In the genomic region with DNA sequence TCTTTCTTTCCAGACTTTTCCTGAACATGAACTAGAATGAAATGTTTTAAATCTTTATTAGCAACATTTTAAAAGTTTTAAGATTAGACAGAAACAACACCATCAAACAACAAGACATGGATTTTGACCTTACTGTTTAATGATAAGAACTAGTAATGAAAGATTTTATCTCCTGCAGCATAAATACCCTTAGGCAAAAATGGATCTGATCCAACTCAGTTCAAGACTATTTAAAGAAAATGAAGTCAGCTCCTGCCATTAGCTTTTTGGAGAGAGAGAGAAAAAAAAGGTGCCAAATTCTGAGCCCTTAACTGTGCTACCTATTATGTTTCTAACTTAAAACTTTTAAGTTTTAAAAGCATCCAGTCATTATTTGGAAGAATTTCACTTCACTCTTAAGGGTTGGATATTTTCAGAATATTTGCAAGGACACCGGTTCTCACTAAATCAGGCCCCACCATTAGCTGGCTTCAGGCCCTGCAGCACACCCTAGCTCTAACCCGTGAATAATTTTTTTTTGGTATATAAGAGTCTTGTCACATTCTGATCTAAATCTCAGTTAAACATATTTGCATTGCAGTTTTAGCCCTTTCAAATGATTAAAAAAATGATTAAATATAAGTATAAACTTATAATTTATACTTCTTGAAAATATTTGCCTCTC, we compare ENCODE assay signal across 27 cellular contexts.
DNase-seq lines count a peak whose midpoint lies in the region; ATAC-seq and TF ChIP-seq lines count a peak whose summit lies in the region.
"Had no signal": no experiment of that assay in that cellular context is flagged by ENCODE, and none has a peak within 500 bp of the region (broad histone marks: within the 10 kb centered on the region; RNA-seq: fewer than 3 reads in every experiment).

No MANE protein-coding gene starts in this region.

- H3K79me1 ChIP-seq in IMR-90 (ENCODE audit: low read depth in 1 of 2, low read length in 2 of 2) (peaks cover 2 to 6% of the 10 kb centered on the region in 2 experiments; a peak in 1 of 4 replicates), mesenchymal stem cell (replicated peaks; ENCODE audit: low read length, poor library complexity, severe bottlenecking) (peaks cover 1% of the 10 kb centered on the region)

- H2BK12ac ChIP-seq in mesenchymal stem cell (ENCODE audit: low read length in 2 of 2): no peak overlapping the region

- no peaks in the 10 kb centered on the region for H3K36me3 ChIP-seq in BJ (ENCODE audit: control insufficient read depth, insufficient read depth, low read length)
- peaks cover 2% of the 10 kb centered on the region; the same call in 1 of the 2 replicates for H3K36me3 ChIP-seq in IMR-90 (ENCODE audit: control insufficient read depth, insufficient read depth, low read length)
- H3K36me3 ChIP-seq in mesenchymal stem cell (ENCODE audit: control insufficient read depth in 1 of 2, insufficient read depth in 2 of 2, low read depth in 1 of 2, low read length in 2 of 2): peaks cover 7 to 60% of the 10 kb centered on the region in 2 experiments
- H3K36me3 ChIP-seq: vagina had no signal

- H4K91ac ChIP-seq in IMR-90 (ENCODE audit: insufficient read depth, low read depth, low read length) (no peak overlapping the region), mesenchymal stem cell (ENCODE audit: low read length) (no peak overlapping the region)

- no peaks in the 10 kb centered on the region for H3K9me3 ChIP-seq in IMR-90 (ENCODE audit: control insufficient read depth, insufficient read depth, low read length)
- no peaks in the 10 kb centered on the region for H3K9me3 ChIP-seq in mesenchymal stem cell (ENCODE audit: control insufficient read depth, low read length)
- H3K9me3 ChIP-seq: vagina had no signal

- no peak overlapping the region for H2BK20ac ChIP-seq in IMR-90 (ENCODE audit: low read depth, low read length)

- no peak overlapping the region for H3K23ac ChIP-seq in IMR-90 (ENCODE audit: low read depth, low read length)
- no peak overlapping the region for H3K23ac ChIP-seq in mesenchymal stem cell (ENCODE audit: low read length in 2 of 2)

- H2BK15ac ChIP-seq in IMR-90 (ENCODE audit: low read depth, low read length) (no peak overlapping the region), mesenchymal stem cell (ENCODE audit: low read depth, poor library complexity, severe bottlenecking) (no peak overlapping the region)

- no peak overlapping the region for H4K5ac ChIP-seq in IMR-90 (ENCODE audit: low read depth, low read length)

- POLR2A ChIA-PET in BJ (lab: Charles Lee): interaction anchor here (0.6 kb wide), 1 partner anchor 120 kb away, joined by 12 read pairs; no protein-coding TSS in a partner anchor
- POLR2A ChIA-PET in IMR-90 (lab: Charles Lee; ENCODE audit: unreplicated experiment): no interaction called here

- H2AK9ac ChIP-seq in IMR-90 (replicated peaks; ENCODE audit: low read depth, low read length, poor library complexity): no peak overlapping the region

- in situ Hi-C loops in IMR-90 (cut with MboI; ENCODE audit: low sequenced_read_pairs): no loop called here

- H3K18ac ChIP-seq in IMR-90 (ENCODE audit: low read depth, low read length) (no peak overlapping the region), mesenchymal stem cell (ENCODE audit: low read depth in 1 of 2, low read length in 2 of 2) (no peak overlapping the region)

- H3K4me2 ChIP-seq in IMR-90 (ENCODE audit: low read depth, low read length) (no peak overlapping the region), mesenchymal stem cell (ENCODE audit: low read length, poor library complexity, severe bottlenecking) (no peak overlapping the region)

- H3K14ac ChIP-seq in IMR-90 (replicated peaks; ENCODE audit: low read depth, low read length) (no peak overlapping the region), mesenchymal stem cell (ENCODE audit: low read length in 2 of 2) (no peak overlapping the region)

- BruUV-seq in IMR-90 (replicated peaks; lab: Mats Ljungman, UMichigan): no TSS peak

- CTCF ChIA-PET in BJ (lab: Yijun Ruan, JAX): interaction anchor here (0.6 kb wide), 1 partner anchor 258 kb away, joined by 3 read pairs; no protein-coding TSS in a partner anchor
- CTCF ChIA-PET in IMR-90 (lab: Yijun Ruan, JAX): no interaction called here

- no peak for TF ChIP-seq CTCF in BJ (IDR thresholded peaks at IDR 0.05; ENCODE audit: insufficient read depth, low read depth, low read length)
- no peak for TF ChIP-seq CTCF in IMR-90 (conservative IDR thresholded peaks at IDR 0.05; ENCODE audit: low read depth, low read length)

- intact Hi-C loops in IMR-90 (cut with micrococcal nuclease): no loop called here

- no peak overlapping the region for H3K56ac ChIP-seq in IMR-90 (ENCODE audit: extremely low read depth, insufficient read depth, low read length)

- no peak overlapping the region for H3K9ac ChIP-seq in IMR-90 (ENCODE audit: low read depth, low read length)
- H3K9ac ChIP-seq in mesenchymal stem cell (ENCODE audit: low read length): no peak overlapping the region

- H3K27ac ChIP-seq in IMR-90 (ENCODE audit: insufficient read depth, low read length): no peak overlapping the region
- no peak overlapping the region for H3K27ac ChIP-seq in mesenchymal stem cell (ENCODE audit: low read length, poor library complexity, severe bottlenecking)
- H3K27ac ChIP-seq: spleen, vagina had no signal

- ATAC-seq in IMR-90 (ENCODE audit: low read depth) (no peak), GM19452 (IDR thresholded peaks at IDR 0.05; ENCODE audit: unreplicated experiment) (no peak), HG03432 (IDR thresholded peaks at IDR 0.05; ENCODE audit: unreplicated experiment) (no peak), GM21576 (IDR thresholded peaks at IDR 0.05; ENCODE audit: unreplicated experiment) (no peak)
- ATAC-seq: CD8-positive, alpha-beta T cell; Panc1; stimulated activated naive CD8-positive, alpha-beta T cell treated with anti-CD3 and anti-CD28 coated beads, Interleukin-15, amount 100 ng/mL, for 72 hours had no signal

- dilution Hi-C loops in IMR-90 (cut with HindIII; ENCODE audit: low sequenced_read_pairs, unreplicated experiment): no loop called here

- TF ChIP-seq POLR2A in IMR-90 (IDR thresholded peaks at IDR 0.05; ENCODE audit: low read depth, low read length): no peak

- H4K20me1 ChIP-seq in IMR-90 (ENCODE audit: insufficient read depth, low read length): no peaks in the 10 kb centered on the region

- no peak overlapping the region for H4K8ac ChIP-seq in IMR-90 (ENCODE audit: low read depth in 2 of 2, low read length in 2 of 2)
- no peak overlapping the region for H4K8ac ChIP-seq in mesenchymal stem cell (ENCODE audit: low read length)

- no peak for TF ChIP-seq RAD21 in IMR-90 (IDR thresholded peaks at IDR 0.05; ENCODE audit: low read length)

- H3K4ac ChIP-seq in IMR-90 (ENCODE audit: low read depth, low read length) (no peak overlapping the region), mesenchymal stem cell (ENCODE audit: low read depth in 1 of 2, low read length in 2 of 2) (no peak overlapping the region)

- H3K4me1 ChIP-seq in IMR-90 (ENCODE audit: control insufficient read depth, insufficient read depth, low read length) (no peaks in the 10 kb centered on the region), mesenchymal stem cell (ENCODE audit: control insufficient read depth, insufficient read depth, low read depth, low read length) (no peaks in the 10 kb centered on the region)

- H2BK120ac ChIP-seq in IMR-90 (ENCODE audit: low read depth, low read length) (no peak overlapping the region), mesenchymal stem cell (ENCODE audit: low read depth, low read length) (no peak overlapping the region)

- H2BK5ac ChIP-seq in IMR-90 (ENCODE audit: low read depth, low read length, poor library complexity, severe bottlenecking) (no peak overlapping the region), mesenchymal stem cell (ENCODE audit: low read depth, low read length, poor library complexity, severe bottlenecking) (no peak overlapping the region)

- H2AFZ ChIP-seq in IMR-90 (replicated peaks; ENCODE audit: low read length, poor library complexity) (no peak overlapping the region), mesenchymal stem cell (ENCODE audit: low read depth, low read length) (no peak overlapping the region)

- DNase-seq in BJ (ENCODE audit: low read depth) (peak; percentile 7), IMR-90 (peak; percentile 29), astrocyte of the hippocampus (ENCODE audit: low read depth, low spot score) (peak; percentile 16), mesenchymal stem cell (peak; percentile 30)
- no peak for DNase-seq in activated CD4-positive, alpha-beta T cell treated with anti-CD3 and anti-CD28 coated beads, Interleukin-2, amount 50 U/mL, for 48 hours
- DNase-seq: activated CD4-positive, alpha-beta T cell treated with anti-CD3 and anti-CD28 coated beads, Interleukin-2, amount 10 ng/mL, durations not matched to agents 24 days and 14 days; activated effector memory CD4-positive, alpha-beta T cell treated with anti-CD3 and anti-CD28 coated beads, Interleukin-2, amount 50 U/mL, for 16 hours; activated naive CD8-positive, alpha-beta T cell treated with anti-CD3 and anti-CD28 coated beads for 36 hours; activated T-cell treated with anti-CD3 and anti-CD28 coated beads, Interleukin-2, amount 50 U/mL, for 24 hours; CD8-positive, alpha-beta T cell; central memory CD4-positive, alpha-beta T cell; H9; head of caudate nucleus; Karpas-422; NCI-H1436 treated with DMSO at 0.1 percent for 48 hours; NCI-H226; SIG-M5; spleen; stimulated activated CD4-positive, alpha-beta T cell treated with anti-CD3 and anti-CD28 coated beads, Interleukin-2, amount 100 ng/mL, for 24 hours; stimulated activated CD8-positive, alpha-beta memory T cell treated with anti-CD3 and anti-CD28 coated beads, Interleukin-4, amount 100 ng/mL, for 48 hours; stimulated activated naive CD8-positive, alpha-beta T cell treated with anti-CD3 and anti-CD28 coated beads, Interleukin-15, amount 100 ng/mL, for 72 hours; T-helper 9 cell had no signal

- H2AK5ac ChIP-seq in IMR-90 (ENCODE audit: low read depth, low read length) (no peak overlapping the region), mesenchymal stem cell (ENCODE audit: low read length, severe bottlenecking) (no peak overlapping the region)

- WGBS in IMR-90 (ENCODE audit: extremely low coverage in 2 of 2, insufficient read length in 1 of 2), 2 experiments: no CpG with 5 or more reads among the region's 2 CpGs
- WGBS in mesenchymal stem cell: no CpG with 5 or more reads among the region's 2 CpGs

- H3K27me3 ChIP-seq in BJ (ENCODE audit: control insufficient read depth, insufficient read depth, low read length): no peaks in the 10 kb centered on the region
- H3K27me3 ChIP-seq in IMR-90 (ENCODE audit: control insufficient read depth, insufficient read depth, low read length): no peaks in the 10 kb centered on the region
- no peaks in the 10 kb centered on the region for H3K27me3 ChIP-seq in mesenchymal stem cell (ENCODE audit: control insufficient read depth in 1 of 2, insufficient read depth in 1 of 2, low read length in 2 of 2)
- H3K27me3 ChIP-seq: spleen, vagina had no signal

- no peak overlapping the region for H3K4me3 ChIP-seq in BJ (ENCODE audit: low read depth, low read length)
- H3K4me3 ChIP-seq in IMR-90 (ENCODE audit: insufficient read depth, low read depth, low read length): no peak overlapping the region
- no peak overlapping the region for H3K4me3 ChIP-seq in mesenchymal stem cell (ENCODE audit: insufficient read depth in 1 of 2, low read depth in 1 of 2, low read length in 2 of 2)
- H3K4me3 ChIP-seq: spleen, vagina had no signal

- H3K9me1 ChIP-seq in IMR-90 (ENCODE audit: insufficient read depth, low read length): no peaks in the 10 kb centered on the region

TF ChIP-seq in IMR-90, 13 proteins besides CTCF, POLR2A, EP300 and RAD21 (continues in another document):
- TF ChIP-seq RFX5 (IDR thresholded peaks at IDR 0.05; ENCODE audit: low read depth, low read length): no peak

Comparison
In these comparisons a context has a peak if more than half of its experiments do, and no peak if none do; other contexts are left out.
1. DNase-seq: peak in BJ (single experiment), IMR-90 (single experiment), astrocyte of the hippocampus (single experiment) and mesenchymal stem cell (single experiment); none in activated CD4-positive, alpha-beta T cell treated with anti-CD3 and anti-CD28 coated beads, Interleukin-2, amount 50 U/mL, for 48 hours (0 of 2).